In genomic region chr6:4727671-4728435, GRCh38 we compare ENCODE assay signal across 10 cellular contexts. TPM values are rescaled to one million over a fixed set of nuclear protein-coding genes. Genes with fewer than 3 reads are reported as not detected.
DNase-seq lines count a peak whose midpoint lies in the region; ATAC-seq and TF ChIP-seq lines count a peak whose summit lies in the region.
"Had no signal": no experiment of that assay in that cellular context is flagged by ENCODE, and none has a peak within 500 bp of the region (broad histone marks: within the 10 kb centered on the region; RNA-seq: fewer than 3 reads in every experiment).

No MANE protein-coding gene starts in this region.

- H2BK120ac ChIP-seq in mesendoderm (ENCODE audit: low read depth, low read length) = no peak overlapping the region

- peaks cover 27% of the 10 kb centered on the region for H3K4me1 Mint-ChIP-seq in GM23338

- DNase-seq in DMS79 (lab: John Stamatoyannopoulos, UW) (peak; percentile 23), GM23338 (ENCODE audit: low spot score) (peak; percentile 31), SHP77 (lab: John Stamatoyannopoulos, UW) (peak; percentile 85 to 88), mesendoderm (peak; percentile 85), GOT3 (lab: John Stamatoyannopoulos, UW) (no peak), D341Med (ENCODE audit: low spot score) (no peak), dorsolateral prefrontal cortex (no peak)
- DNase-seq: stimulated activated naive CD4-positive, alpha-beta T cell treated with Interleukin-2 at 50 U/mL for 16 hours had no signal

- intact Hi-C loops in dorsolateral prefrontal cortex (cut with DNase I) = no loop called here

- WGBS in mesendoderm (ENCODE audit: extremely low coverage, insufficient coverage, low lambda C conversion rate) = no CpG with 5 or more reads among the region's 8 CpGs

- TF ChIP-seq CTCF in GM23338 (conservative IDR thresholded peaks at IDR 0.05; ENCODE audit: low read depth in 2 of 2) (peak in 1 of 2 experiments; percentile 53; a peak in 2 of 4 replicates), dorsolateral prefrontal cortex (IDR thresholded peaks at IDR 0.05 in 54 of 56, conservative IDR thresholded peaks at IDR 0.05 in 2 of 56; ENCODE audit: low read depth in 1 of 56, partially characterized antibody in 56 of 56) (no peak)

- H3K18ac ChIP-seq in mesendoderm (ENCODE audit: low read length) = no peak overlapping the region

- no peaks in the 10 kb centered on the region for H3K36me3 Mint-ChIP-seq in GM23338 (ENCODE audit: low read depth)

- no peaks in the 10 kb centered on the region for H4K20me1 ChIP-seq in GM23338 (replicated peaks; ENCODE audit: insufficient read depth)

- no peak overlapping the region for H3K27ac ChIP-seq in GM23338 (ENCODE audit: low read depth)
- no peak overlapping the region for H3K27ac ChIP-seq in mesendoderm (ENCODE audit: low read depth, low read length)
- no peak overlapping the region for H3K27ac ChIP-seq in dorsolateral prefrontal cortex
- H3K27ac ChIP-seq: VCaP had no signal

- H3K9ac ChIP-seq in mesendoderm (ENCODE audit: low read length) = no peak overlapping the region

- H3K56ac ChIP-seq in mesendoderm (ENCODE audit: low read length) = no peak overlapping the region

- no peak overlapping the region for H2AK5ac ChIP-seq in mesendoderm (ENCODE audit: low read length)

- no peak overlapping the region for H4K5ac ChIP-seq in mesendoderm (ENCODE audit: low read length)

- no peaks in the 10 kb centered on the region for H3K9me3 Mint-ChIP-seq in GM23338

- H3K4me1 ChIP-seq in GM23338 (ENCODE audit: insufficient read depth) (peaks cover 13% of the 10 kb centered on the region), mesendoderm (ENCODE audit: control insufficient read depth, low read depth, low read length) (peaks cover 3% of the 10 kb centered on the region)

- peaks cover 9% of the 10 kb centered on the region for H3K27me3 Mint-ChIP-seq in GM23338 (ENCODE audit: insufficient read depth, low read depth, poor library complexity)

- H3K4me2 ChIP-seq in GM23338 = no peak overlapping the region
- H3K4me2 ChIP-seq in mesendoderm (ENCODE audit: low read length) = no peak overlapping the region

- H4K8ac ChIP-seq in mesendoderm (ENCODE audit: low read depth, low read length) = no peak overlapping the region

- H3K36me3 ChIP-seq in GM23338 (ENCODE audit: insufficient read depth) = no peaks in the 10 kb centered on the region
- no peaks in the 10 kb centered on the region for H3K36me3 ChIP-seq in mesendoderm (ENCODE audit: control insufficient read depth, insufficient read depth, low read length)

- no peak overlapping the region for H3K23ac ChIP-seq in mesendoderm (ENCODE audit: low read length)

- H3K9me2 ChIP-seq in GM23338 (ENCODE audit: insufficient read depth) = no peaks in the 10 kb centered on the region

- no peak overlapping the region for H3K4me3 Mint-ChIP-seq in GM23338

- H3K79me1 ChIP-seq in mesendoderm (ENCODE audit: low read length) = no peaks in the 10 kb centered on the region

- H3K27me3 ChIP-seq in GM23338 (ENCODE audit: insufficient read depth) (no peaks in the 10 kb centered on the region), mesendoderm (ENCODE audit: insufficient read depth, low read length, poor library complexity) (no peaks in the 10 kb centered on the region), dorsolateral prefrontal cortex (peaks cover 0 to 7% (median 0%) of the 10 kb centered on the region in 45 donors)

- H2AFZ ChIP-seq in GM23338 = no peak overlapping the region

- no peak overlapping the region for H2BK5ac ChIP-seq in mesendoderm (ENCODE audit: low read length)

- H3K4ac ChIP-seq in mesendoderm (ENCODE audit: low read depth, low read length) = no peak overlapping the region

- H3F3A ChIP-seq in GM23338 (replicated peaks; ENCODE audit: low read depth) = no peaks in the 10 kb centered on the region

- no peak overlapping the region for H3K4me3 ChIP-seq in GM23338
- H3K4me3 ChIP-seq in mesendoderm (ENCODE audit: low read length) = no peak overlapping the region
- no peak overlapping the region for H3K4me3 ChIP-seq in dorsolateral prefrontal cortex

- H3K79me2 ChIP-seq in GM23338 (replicated peaks; ENCODE audit: insufficient read depth) (no peaks in the 10 kb centered on the region), mesendoderm (ENCODE audit: control insufficient read depth, insufficient read depth, low read length) (no peaks in the 10 kb centered on the region)

- ATAC-seq in GM23338 (no peak; the same call in 2 of the 3 replicates), HG02642 (IDR thresholded peaks at IDR 0.05; ENCODE audit: poor library complexity, unreplicated experiment) (no peak)

- no peak overlapping the region for H3K27ac Mint-ChIP-seq in GM23338

- no peak overlapping the region for H2BK15ac ChIP-seq in mesendoderm (replicated peaks; ENCODE audit: low read depth)

TF ChIP-seq in GM23338, 12 proteins besides CTCF, POLR2A, EP300 and RAD21:
- TF ChIP-seq POLR2AphosphoS5 (IDR thresholded peaks at IDR 0.05; ENCODE audit: low read depth) (no peak), EZH2phosphoT487 (IDR thresholded peaks at IDR 0.05; ENCODE audit: unreplicated experiment) (no peak), EZH2 (IDR thresholded peaks at IDR 0.05; ENCODE audit: low read depth, unreplicated experiment) (no peak)

RNA-seq across cellular contexts. Expression of gene CDYL, which starts 48.4 kb away (rescaled TPM):
- 123 and 128 TPM in 2 replicates for total RNA-seq in GM23338 (2014; rRNA removed; shearing (Covaris generic))
- 61.6 and 67.2 TPM in 2 replicates for polyA plus RNA-seq in GM23338 (2016; fragmentation: Nextera tagmentation; extraction: Ambion mirVana)
- polyA plus RNA-seq in mesendoderm (2013, experiment 1 of 2) = 72.2 TPM
- 80.5 TPM for polyA plus RNA-seq in mesendoderm (2013, experiment 2 of 2)
- 100 to 1,000 TPM in 24 of 120 experiments, 10 to 100 TPM in 96; 59.7 to 141 (median 86.0) TPM for total RNA-seq in dorsolateral prefrontal cortex

Comparison
In these comparisons a context has a peak if more than half of its experiments do, and no peak if none do; other contexts are left out.
1. DNase-seq: peak in DMS79 (single experiment), GM23338 (single experiment), SHP77 (2 of 2) and mesendoderm (single experiment); none in GOT3 (single experiment), D341Med (single experiment) and dorsolateral prefrontal cortex (0 of 10).